ENCODE assay signal across 18 cellular contexts in genomic region chr5:42494414-42494813, GRCh38.
"Had no signal": no experiment of that assay in that cellular context is flagged by ENCODE, and none has a peak within 500 bp of the region (broad histone marks: within the 10 kb centered on the region; RNA-seq: fewer than 3 reads in every experiment).

No MANE protein-coding gene starts in this region.

- H3K27me3 Mint-ChIP-seq: activated naive CD8-positive, alpha-beta T cell; memory B cell had no signal

- H3K9me3 ChIP-seq: left lung, pancreas, stomach, tibial artery, vagina had no signal

- H3K27ac Mint-ChIP-seq: activated naive CD8-positive, alpha-beta T cell; memory B cell had no signal

- H3K27ac ChIP-seq: left lung, pancreas, skin epidermis, stomach, tibial artery, vagina had no signal

- H3K9me3 Mint-ChIP-seq: activated T-cell treated with anti-CD3 and anti-CD28 coated beads, Interleukin-2, amount 50 U/mL, for 4 hours; memory B cell; neural crest cell had no signal

- ATAC-seq: activated T-cell treated with anti-CD3 and anti-CD28 coated beads, Interleukin-2, amount 50 U/mL, for 4 hours; left lung; pancreas had no signal

- H3K4me1 Mint-ChIP-seq: memory B cell had no signal

- H3K36me3 Mint-ChIP-seq: activated naive CD8-positive, alpha-beta T cell; memory B cell had no signal

- H3K4me1 ChIP-seq: left lung, pancreas had no signal

- H3K4me3 ChIP-seq: left lung, pancreas, skin epidermis, stomach, tibial artery, vagina had no signal

- DNase-seq: activated CD4-positive, alpha-beta T cell treated with anti-CD3 and anti-CD28 coated beads for 1 hour; activated CD4-positive, alpha-beta T cell treated with anti-CD3 and anti-CD28 coated beads, Interleukin-2, amount 50 U/mL, for 48 hours; activated gamma-delta T cell; activated T-cell treated with anti-CD3 and anti-CD28 coated beads, Interleukin-2, amount 50 U/mL, for 4 hours; anterior cingulate cortex; caudate nucleus; cortex of kidney; effector CD8-positive, alpha-beta T cell; left lung; pancreas; stomach; SW 1271; tibial artery had no signal

- H3K27me3 ChIP-seq: left lung, pancreas, stomach, tibial artery, vagina had no signal

- H3K4me3 Mint-ChIP-seq: activated naive CD8-positive, alpha-beta T cell; activated T-cell treated with anti-CD3 and anti-CD28 coated beads, Interleukin-2, amount 50 U/mL, for 4 hours; memory B cell; neural crest cell had no signal

- H3K36me3 ChIP-seq: left lung, pancreas, stomach, tibial artery, vagina had no signal
